Comparison of ENCODE assay signal across 1 cellular context in genomic region chr1:13593511-13594131, GRCh38.
TF ChIP-seq lines count a peak whose summit lies in the region.

No MANE protein-coding gene starts in this region.

TF ChIP-seq in H1, 55 proteins besides CTCF, POLR2A, EP300 and RAD21:
- TF ChIP-seq TCF12 (IDR thresholded peaks at IDR 0.05; ENCODE audit: low read depth, low read length) (0 out of 2 replicates have a peak, but pooled peaks have one; percentile 14), CEBPB (IDR thresholded peaks at IDR 0.05; ENCODE audit: low read depth, low read length) (peak; percentile 70), CHD2 (IDR thresholded peaks at IDR 0.05; ENCODE audit: low read length) (no peak), SIN3A (conservative IDR thresholded peaks at IDR 0.05 in 1 of 2, IDR thresholded peaks at IDR 0.05 in 1 of 2; ENCODE audit: low read depth in 1 of 2, low read length in 2 of 2) (0 out of 4 replicates have a peak, but pooled peaks of 1 of the 2 experiments have one; percentile 36), TEAD4 (IDR thresholded peaks at IDR 0.05; ENCODE audit: low read depth, low read length) (peak; percentile 95), EGR1 (IDR thresholded peaks at IDR 0.05; ENCODE audit: borderline replicate concordance, low read depth, low read length) (no peak)
